ENCODE assay signal across 8 cellular contexts in genomic region chr22:19174106-19175025, GRCh38. TPM values are rescaled to one million over a fixed set of nuclear protein-coding genes. Genes with fewer than 3 reads are reported as not detected.
DNase-seq lines count a peak whose midpoint lies in the region; ATAC-seq and TF ChIP-seq lines count a peak whose summit lies in the region.

No MANE protein-coding gene starts in this region.

- peak overlapping the region; percentile 24 for H3K27ac Mint-ChIP-seq in activated naive CD4-positive, alpha-beta T cell treated with anti-CD3 and anti-CD28 coated beads for 36 hours

- no peak overlapping the region for H3K4me3 ChIP-seq in left ventricle myocardium inferior
- no peak overlapping the region for H3K4me3 ChIP-seq in tibial artery

- H3K27me3 ChIP-seq in left ventricle myocardium inferior (ENCODE audit: low read depth) (peaks cover 5% of the 10 kb centered on the region), tibial artery (peaks cover 0 to 6% of the 10 kb centered on the region in 2 donors)

- no peak for DNase-seq in activated naive CD4-positive, alpha-beta T cell treated with anti-CD3 and anti-CD28 coated beads for 36 hours
- no peak for DNase-seq in activated naive CD4-positive, alpha-beta T cell treated with Interleukin-2 at 50 U/mL for 16 hours
- peak; percentile 84 for DNase-seq in SIG-M5 treated with dmso at 0.1 percent for 504 hours (lab: John Stamatoyannopoulos, UW; ENCODE audit: unreplicated experiment)
- DNase-seq in left ventricle myocardium inferior = no peak
- peak in 1 of 2 donors; percentile 90 for DNase-seq in tibial artery
- no peak for DNase-seq in GM10266 (ENCODE audit: extremely low spot score)
- DNase-seq in DMS79 treated with DMSO at 0.1 percent for 48 hours (lab: John Stamatoyannopoulos, UW) = no peak

- H3K9me3 ChIP-seq in left ventricle myocardium inferior (replicated peaks) (no peaks in the 10 kb centered on the region), tibial artery (no peaks in the 10 kb centered on the region)

- ATAC-seq in HG03460 (IDR thresholded peaks at IDR 0.05; ENCODE audit: unreplicated experiment) = no peak

- no peaks in the 10 kb centered on the region for H3K9me3 Mint-ChIP-seq in activated naive CD4-positive, alpha-beta T cell treated with anti-CD3 and anti-CD28 coated beads for 36 hours

- no peaks in the 10 kb centered on the region for H3K36me3 ChIP-seq in left ventricle myocardium inferior
- H3K36me3 ChIP-seq in tibial artery = peaks cover 0 to 12% (median 0%) of the 10 kb centered on the region in 3 donors

- CTCF ChIA-PET in activated naive CD4-positive, alpha-beta T cell treated with anti-CD3 and anti-CD28 coated beads for 36 hours (lab: Charles Lee) = no interaction called here

- TF ChIP-seq CTCF in left ventricle myocardium inferior (IDR thresholded peaks at IDR 0.05; ENCODE audit: borderline replicate concordance) (no peak), tibial artery (IDR thresholded peaks at IDR 0.05) (no peak), GM10266 (IDR thresholded peaks at IDR 0.05; ENCODE audit: control insufficient read depth, insufficient read depth, low read depth, missing control alignments) (no peak)

- intact Hi-C loops in activated naive CD4-positive, alpha-beta T cell treated with anti-CD3 and anti-CD28 coated beads for 36 hours (cut with micrococcal nuclease) = loop anchor here (5.0 kb wide), 1 partner anchor 258 kb away; the partner anchor contains the start of genes HIRA and MRPL40
- intact Hi-C loops in left ventricle myocardium inferior (cut with micrococcal nuclease) = no loop called here
- intact Hi-C loops in tibial artery (cut with DNase I; ENCODE audit: low total_unique reads) = loop anchor here (5.0 kb wide), 1 partner anchor 303 kb away; the partner anchor contains the start of genes CDC45 and UFD1

- H3K4me1 Mint-ChIP-seq in activated naive CD4-positive, alpha-beta T cell treated with anti-CD3 and anti-CD28 coated beads for 36 hours (ENCODE audit: low read depth) = peaks cover 42% of the 10 kb centered on the region

- peak overlapping the region; percentile 75 for H3K27ac ChIP-seq in left ventricle myocardium inferior (replicated peaks)
- peak overlapping the region; percentile 15 to 67 for H3K27ac ChIP-seq in tibial artery

- H3K27me3 Mint-ChIP-seq in activated naive CD4-positive, alpha-beta T cell treated with anti-CD3 and anti-CD28 coated beads for 36 hours (ENCODE audit: low read depth) = peaks cover 10% of the 10 kb centered on the region

- H3K4me3 Mint-ChIP-seq in activated naive CD4-positive, alpha-beta T cell treated with anti-CD3 and anti-CD28 coated beads for 36 hours = peak overlapping the region; percentile 18

- H3K4me1 ChIP-seq in left ventricle myocardium inferior (peaks cover 93% of the 10 kb centered on the region), tibial artery (peaks cover 6 to 85% (median 70%) of the 10 kb centered on the region in 4 donors)

- peaks cover 6% of the 10 kb centered on the region for H3K36me3 Mint-ChIP-seq in activated naive CD4-positive, alpha-beta T cell treated with anti-CD3 and anti-CD28 coated beads for 36 hours (ENCODE audit: low read depth)

RNA-seq across cellular contexts. Expression of gene SLC25A1, which starts 4.2 kb away (rescaled TPM):
- total RNA-seq in activated naive CD4-positive, alpha-beta T cell treated with anti-CD3 and anti-CD28 coated beads for 36 hours = 10 to 100 TPM; 54.0 to 58.4 TPM
- 20.9 TPM for total RNA-seq in left ventricle myocardium inferior

RNA-seq across cellular contexts. Expression of gene GSC2, which starts 24.3 kb away (rescaled TPM):
- not detected for total RNA-seq in activated naive CD4-positive, alpha-beta T cell treated with anti-CD3 and anti-CD28 coated beads for 36 hours
- not detected for total RNA-seq in left ventricle myocardium inferior

RNA-seq across cellular contexts. Expression of gene ESS2, which starts 29.9 kb away (rescaled TPM):
- total RNA-seq in activated naive CD4-positive, alpha-beta T cell treated with anti-CD3 and anti-CD28 coated beads for 36 hours = 10 to 100 TPM in 1 of 2 experiments, 1 to 10 TPM in 1; 9.9 to 11.0 TPM
- 9.5 TPM for total RNA-seq in left ventricle myocardium inferior

RNA-seq across cellular contexts. Expression of gene TSSK2, which starts 43.3 kb away (rescaled TPM):
- not detected for total RNA-seq in activated naive CD4-positive, alpha-beta T cell treated with anti-CD3 and anti-CD28 coated beads for 36 hours
- total RNA-seq in left ventricle myocardium inferior = not detected

RNA-seq across cellular contexts. Expression of gene DGCR2, which starts 52.2 kb away (rescaled TPM):
- total RNA-seq in activated naive CD4-positive, alpha-beta T cell treated with anti-CD3 and anti-CD28 coated beads for 36 hours = 10 to 100 TPM; 15.4 to 16.4 TPM
- total RNA-seq in left ventricle myocardium inferior = 33.0 TPM
